Comparison of ENCODE assay signal across 12 cellular contexts in the genomic region with DNA sequence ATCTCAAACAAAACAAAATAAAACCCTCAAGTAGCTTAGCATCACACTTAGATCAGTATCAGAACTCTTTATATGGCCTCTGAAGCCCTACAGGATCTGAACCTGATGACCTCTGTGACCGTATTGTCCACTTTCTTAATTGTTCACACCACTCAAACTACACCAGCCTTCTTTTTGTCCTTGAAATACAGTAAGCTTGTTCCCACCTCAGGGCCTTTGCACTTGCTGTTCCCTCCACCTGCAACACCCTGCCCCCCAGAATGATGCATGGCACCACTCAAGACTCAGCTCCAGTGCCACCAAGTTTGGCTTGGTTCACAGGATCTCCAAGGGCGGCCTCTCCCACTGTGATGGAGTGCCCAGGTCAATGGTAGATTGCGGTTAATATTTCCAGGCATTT. TPM values are rescaled to one million over a fixed set of nuclear protein-coding genes. Genes with fewer than 3 reads are reported as not detected.
"Had no signal": no experiment of that assay in that cellular context is flagged by ENCODE, and none has a peak within 500 bp of the region (broad histone marks: within the 10 kb centered on the region; RNA-seq: fewer than 3 reads in every experiment).

No MANE protein-coding gene starts in this region.

- H3K36me3 ChIP-seq: HAP-1 had no signal

- H3K27ac Mint-ChIP-seq: GM23338, HFFc6 had no signal

- DNase-seq: GM23248, GOT3, H7, H9, HCEC 1CT, HFFc6 had no signal

- H3K4me3 Mint-ChIP-seq: GM23338, H9, HFFc6 had no signal

- FAIRE-seq: H1, H54 had no signal

- H3K4me1 ChIP-seq: HAP-1 had no signal

- H2AFZ ChIP-seq: GM23248, GM23338 had no signal

- H3K9me3 Mint-ChIP-seq: GM23338, H9, HFFc6 had no signal

- H3K9me3 ChIP-seq: HAP-1 had no signal

- H3K27ac ChIP-seq: GM23248 had no signal

- H3K4me2 ChIP-seq: GM23338 had no signal

- ATAC-seq: GM23338, HCT116 had no signal

- H3K9ac ChIP-seq: GM23248 had no signal

- H3K4me3 ChIP-seq: GM23248, GM23338, HAP-1 had no signal

RNA-seq across cellular contexts. Expression of gene CPNE5, which starts 25.7 kb away (rescaled TPM):
- total RNA-seq: GM23248, H4 had no signal
